Comparison of ENCODE assay signal across 8 cellular contexts in genomic region chr12:46372131-46372851, GRCh38. TPM values are rescaled to one million over a fixed set of nuclear protein-coding genes. Genes with fewer than 3 reads are reported as not detected.
DNase-seq lines count a peak whose midpoint lies in the region; ATAC-seq, FAIRE-seq and TF ChIP-seq lines count a peak whose summit lies in the region.

TSS of gene SLC38A2 (minus strand) at chr12:46372773. CDS start at chr12:46371293, 1,480 bp downstream.

- DNase-seq in GM12891 (ENCODE audit: insufficient read length, low spot score): peak; percentile 88
- peak; percentile 88 for DNase-seq in NCI-H1105 treated with DMSO at 0.1 percent for 48 hours (lab: John Stamatoyannopoulos, UW)
- peak; percentile 94 to 98 (median 97) for DNase-seq in T-helper 2 cell
- peak in 55 of 56 donors; percentile 63 to 99 (median 92) for DNase-seq in amygdala (lab: John Stamatoyannopoulos, UW)
- peak; percentile 99 for DNase-seq in left ventricle myocardium inferior
- DNase-seq in psoas muscle: peak; percentile 97 to 99
- peak; percentile 98 for DNase-seq in uterus

- H3K9me3 ChIP-seq in left ventricle myocardium inferior (replicated peaks) (no peaks in the 10 kb centered on the region), psoas muscle (no peaks in the 10 kb centered on the region), uterus (no peaks in the 10 kb centered on the region)

- H3K36me3 ChIP-seq in left ventricle myocardium inferior: peaks cover 39% of the 10 kb centered on the region
- H3K36me3 ChIP-seq in psoas muscle (ENCODE audit: insufficient read depth in 1 of 2, low read depth in 1 of 2): peaks cover 10 to 39% of the 10 kb centered on the region in 2 donors
- H3K36me3 ChIP-seq in uterus: no peaks in the 10 kb centered on the region

- H3K4me1 ChIP-seq in left ventricle myocardium inferior (peaks cover 61% of the 10 kb centered on the region), psoas muscle (peaks cover 43% of the 10 kb centered on the region), uterus (peaks cover 2 to 3% of the 10 kb centered on the region in 2 donors)

- intact Hi-C loops in left ventricle myocardium inferior (cut with micrococcal nuclease): no loop called here
- intact Hi-C loops in psoas muscle (cut with DNase I): loop anchor here (1.0 to 10.0 kb wide), 7 partner anchors 11 to 380 kb away; partner anchors contain the start of gene SCAF11 (in 1 of the 2)
- intact Hi-C loops in uterus (cut with DNase I; ENCODE audit: low total_unique reads): loop anchor here (10.0 kb wide), 1 partner anchor 293 kb away; no protein-coding TSS in a partner anchor

- H3K4me3 ChIP-seq in left ventricle myocardium inferior (peak within 1 kb of the TSS; percentile 94), psoas muscle (peak within 1 kb of the TSS; percentile 94), uterus (peak within 1 kb of the TSS; percentile 91 to 92)

- H3K27me3 ChIP-seq in left ventricle myocardium inferior (ENCODE audit: low read depth) (no peaks in the 10 kb centered on the region), psoas muscle (ENCODE audit: insufficient read depth in 3 of 3, low read length in 2 of 3) (no peaks in the 10 kb centered on the region), uterus (no peaks in the 10 kb centered on the region)

- TF ChIP-seq CTCF in left ventricle myocardium inferior (IDR thresholded peaks at IDR 0.05; ENCODE audit: borderline replicate concordance) (no peak), psoas muscle (IDR thresholded peaks at IDR 0.05) (no peak), uterus (IDR thresholded peaks at IDR 0.05) (peak in 1 of 4 experiments; percentile 35)

- WGBS in psoas muscle, 3 donors: 0 to 1% (median 0%) methylated on average over 69 to 77 of the region's 77 CpGs

- ATAC-seq in HG02610 (IDR thresholded peaks at IDR 0.05; ENCODE audit: unreplicated experiment) (peak; percentile 89), psoas muscle (peak; percentile 88 to 93 (median 90))

- FAIRE-seq in GM12891 (lab: Jason Lieb, UNC): peak; percentile 83

- H3K27ac ChIP-seq in left ventricle myocardium inferior (replicated peaks) (peak within 1 kb of the TSS; percentile 98), psoas muscle (peak within 1 kb of the TSS; percentile 99), uterus (peak within 1 kb of the TSS; percentile 98 to 100)

- TF ChIP-seq POLR2A in GM12891 (IDR thresholded peaks at IDR 0.05; ENCODE audit: low read depth, low read length) (peak; percentile 99), uterus (IDR thresholded peaks at IDR 0.05) (peak; percentile 96 to 99)

TF ChIP-seq in GM12891, 5 proteins besides CTCF, POLR2A, EP300 and RAD21:
- TF ChIP-seq POU2F2 (IDR thresholded peaks at IDR 0.05; ENCODE audit: low read depth, low read length): peak; percentile 93
- no peak for TF ChIP-seq SPI1 (IDR thresholded peaks at IDR 0.05; ENCODE audit: low read depth, low read length)
- TF ChIP-seq POLR2AphosphoS5 (IDR thresholded peaks at IDR 0.05; ENCODE audit: low read depth, low read length): peak; percentile 99
- peak; percentile 95 for TF ChIP-seq TAF1 (IDR thresholded peaks at IDR 0.05; ENCODE audit: low read depth, low read length)
- TF ChIP-seq PAX5 (IDR thresholded peaks at IDR 0.05; ENCODE audit: insufficient read depth, low read length, severe bottlenecking): no peak

RNA-seq across cellular contexts. Expression of gene SLC38A2, which starts in this region (rescaled TPM):
- 31.8 TPM for polyA plus RNA-seq in GM12891 (2012; ENCODE audit: low read depth, missing spikeins)
- total RNA-seq in left ventricle myocardium inferior (129 TPM), psoas muscle (100 to 1,000 TPM; 287 to 428 (median 331) TPM), uterus (100 to 1,000 TPM; 234 to 487 (median 372) TPM)
- 100 to 1,000 TPM in 2 of 3 donors, 10 to 100 TPM in 1; 35.8 to 317 (median 180) TPM for polyA plus RNA-seq in psoas muscle

Comparison
In these comparisons a context has a peak if more than half of its experiments do, and no peak if none do; other contexts are left out.
1. Peak in every context shown above with its lines: DNase-seq, ATAC-seq, H3K4me3 ChIP-seq and H3K27ac ChIP-seq.